ENCODE assay signal across 16 cellular contexts in the genomic region with DNA sequence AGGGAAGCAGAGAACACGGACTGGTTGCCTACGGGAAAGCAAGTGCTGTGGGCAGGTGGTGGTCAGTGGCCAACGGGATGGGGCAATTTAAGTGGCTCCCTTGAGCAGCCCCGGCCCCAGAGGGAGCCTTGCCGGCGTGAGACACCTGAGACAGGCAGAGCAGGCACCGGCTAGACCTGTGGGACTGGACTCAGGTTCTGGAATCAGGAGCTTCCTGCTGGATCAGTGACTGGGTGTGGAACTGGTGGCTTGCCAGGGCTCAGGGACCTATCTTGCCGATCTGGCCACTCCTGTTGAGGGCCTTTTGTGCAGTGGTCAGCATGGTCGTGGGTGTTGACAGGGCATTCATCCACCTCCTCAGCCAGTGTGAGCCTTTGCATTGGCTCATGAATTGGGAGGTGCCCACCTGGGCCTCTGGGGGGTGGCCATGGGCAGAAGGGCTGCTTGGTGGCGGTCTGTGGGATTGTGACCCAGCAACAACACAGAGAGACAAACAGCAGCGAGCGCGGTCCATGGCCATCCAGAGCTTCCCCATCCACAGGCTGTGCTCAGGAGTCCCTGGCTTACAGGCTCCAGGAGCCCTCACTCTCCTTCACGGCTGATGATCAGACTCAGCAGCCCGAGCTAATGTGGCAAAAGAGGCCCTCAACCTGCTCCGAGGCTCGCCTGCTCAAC.
A peak's percentile ranks its signal among the peaks of the same experiment; 100 is the strongest.
DNase-seq lines count a peak whose midpoint lies in the region; ATAC-seq and TF ChIP-seq lines count a peak whose summit lies in the region.
"Had no signal": no experiment of that assay in that cellular context is flagged by ENCODE, and none has a peak within 500 bp of the region (broad histone marks: within the 10 kb centered on the region; RNA-seq: fewer than 3 reads in every experiment).

No MANE protein-coding gene starts in this region.

- no peak for TF ChIP-seq CTCF in PC-3 (conservative IDR thresholded peaks at IDR 0.05; ENCODE audit: low read depth, low read length)
- no peak for TF ChIP-seq CTCF in epithelial cell of esophagus (IDR thresholded peaks at IDR 0.05; ENCODE audit: insufficient read depth, low read depth, low read length, missing control alignments)
- TF ChIP-seq CTCF in osteocyte (IDR thresholded peaks at IDR 0.05), result no peak

- no peaks in the 10 kb centered on the region for H3K9me3 Mint-ChIP-seq in osteocyte (ENCODE audit: unreplicated experiment)
- H3K9me3 Mint-ChIP-seq: CD8-positive, alpha-beta T cell had no signal

- CTCF ChIA-PET in PC-3 (lab: Charles Lee), result no interaction called here

- ATAC-seq in PC-3, result no peak
- ATAC-seq in HG03108 (IDR thresholded peaks at IDR 0.05; ENCODE audit: unreplicated experiment), result no peak
- ATAC-seq: CD8-positive, alpha-beta T cell had no signal

- H3K79me2 ChIP-seq in PC-3 (ENCODE audit: low read length), result no peaks in the 10 kb centered on the region

- in situ Hi-C loops in KBM-7 (cut with MboI; ENCODE audit: low pct_unique_long_range_greater_than_20kb, low sequenced_read_pairs), result no loop called here

- intact Hi-C loops in PC-3 (cut with micrococcal nuclease), result no loop called here

- H3K27me3 ChIP-seq in PC-3 (ENCODE audit: low read length), result peaks cover 72% of the 10 kb centered on the region
- H3K27me3 ChIP-seq: BE2C had no signal

- no peaks in the 10 kb centered on the region for H3F3A ChIP-seq in PC-3 (ENCODE audit: low read length, unreplicated experiment)

- no peaks in the 10 kb centered on the region for H3K36me3 ChIP-seq in PC-3 (ENCODE audit: low read depth, low read length)
- H3K36me3 ChIP-seq: BE2C had no signal

- H3K9me2 ChIP-seq in PC-3 (replicated peaks; ENCODE audit: low read length), result no peaks in the 10 kb centered on the region

- H3K27me3 Mint-ChIP-seq in osteocyte (ENCODE audit: unreplicated experiment), result peaks cover 40% of the 10 kb centered on the region

- no peak overlapping the region for H3K27ac Mint-ChIP-seq in osteocyte (ENCODE audit: unreplicated experiment)
- H3K27ac Mint-ChIP-seq: CD14-positive monocyte; CD8-positive, alpha-beta T cell; GM23338; H9 had no signal

- H2AFZ ChIP-seq in PC-3 (ENCODE audit: low read length), result no peak overlapping the region

- no peak overlapping the region for H3K9ac ChIP-seq in PC-3 (ENCODE audit: low read length)

- H3K4me3 ChIP-seq in PC-3 (ENCODE audit: low read length) (no peak overlapping the region), epithelial cell of esophagus (ENCODE audit: low read length) (no peak overlapping the region)
- H3K4me3 ChIP-seq: GM23338 had no signal

- no peak overlapping the region for H3K4me3 Mint-ChIP-seq in osteocyte (ENCODE audit: unreplicated experiment)
- H3K4me3 Mint-ChIP-seq: CD8-positive, alpha-beta T cell; GM23338; H9 had no signal

- DNase-seq in PC-3, result peak; percentile 7
- peak; percentile 33 for DNase-seq in epithelial cell of esophagus (ENCODE audit: low read depth)
- peak; percentile 80 for DNase-seq in osteocyte (ENCODE audit: extremely low spot score, unreplicated experiment)
- DNase-seq in AG08396 (ENCODE audit: low spot score), result no peak
- no peak for DNase-seq in KBM-7
- no peak for DNase-seq in erythroblast (lab: John Stamatoyannopoulos, UW)
- DNase-seq: BE2C, COR-L47, DMS153, DMS79 treated with DMSO at 0.1 percent for 48 hours, EL, H9 had no signal

- POLR2A ChIA-PET in PC-3 (lab: Charles Lee; ENCODE audit: unreplicated experiment), result no interaction called here

- no peaks in the 10 kb centered on the region for H3K4me1 Mint-ChIP-seq in osteocyte (ENCODE audit: unreplicated experiment)

- no peaks in the 10 kb centered on the region for H4K20me1 ChIP-seq in PC-3 (ENCODE audit: low read length)

- no peaks in the 10 kb centered on the region for H3K4me1 ChIP-seq in PC-3 (ENCODE audit: insufficient read depth, low read length)
- H3K4me1 ChIP-seq: BE2C had no signal

- no peaks in the 10 kb centered on the region for H3K9me3 ChIP-seq in PC-3 (ENCODE audit: low read length)
- H3K9me3 ChIP-seq: BE2C had no signal

- BruUV-seq in PC-3 (replicated peaks; lab: Mats Ljungman, UMichigan), result no TSS peak

- H3K27ac ChIP-seq in PC-3 (ENCODE audit: low read length), result no peak overlapping the region

- H3K4me2 ChIP-seq in PC-3 (ENCODE audit: low read length), result no peak overlapping the region
- H3K4me2 ChIP-seq: GM23338 had no signal

- no peaks in the 10 kb centered on the region for H3K36me3 Mint-ChIP-seq in osteocyte (ENCODE audit: unreplicated experiment)
- H3K36me3 Mint-ChIP-seq: CD14-positive monocyte; CD8-positive, alpha-beta T cell had no signal

- no peak for TF ChIP-seq POLR2A in erythroblast (IDR thresholded peaks at IDR 0.05; ENCODE audit: low read length)

Comparison
In these comparisons a context has a peak if more than half of its experiments do, and no peak if none do; other contexts are left out.
1. DNase-seq: peak in PC-3 (single experiment), epithelial cell of esophagus (single experiment) and osteocyte (single experiment); none in AG08396 (single experiment), KBM-7 (single experiment) and erythroblast (0 of 2).